20 cellular contexts compared by ENCODE assay signal in genomic region chr5:44329716-44330115, GRCh38. TPM values are rescaled to one million over a fixed set of nuclear protein-coding genes. Genes with fewer than 3 reads are reported as not detected.
DNase-seq lines count a peak whose midpoint lies in the region; TF ChIP-seq lines count a peak whose summit lies in the region.
"Had no signal": no experiment of that assay in that cellular context is flagged by ENCODE, and none has a peak within 500 bp of the region (broad histone marks: within the 10 kb centered on the region; RNA-seq: fewer than 3 reads in every experiment).

No MANE protein-coding gene starts in this region.

- no peak for TF ChIP-seq CTCF in coronary artery (IDR thresholded peaks at IDR 0.05)

- H3K27me3 ChIP-seq in subcutaneous abdominal adipose tissue (ENCODE audit: control insufficient read depth in 5 of 5, insufficient read depth in 4 of 5, low read length in 5 of 5) (no peaks in the 10 kb centered on the region), MG63 (no peaks in the 10 kb centered on the region)
- H3K27me3 ChIP-seq: BLaER1 had no signal

- DNase-seq in MV-4-11 (lab: John Stamatoyannopoulos, UW): peak; percentile 72
- peak; percentile 88 for DNase-seq in SK-N-MC (ENCODE audit: low read depth, low spot score)
- DNase-seq in epidermal melanocyte (ENCODE audit: insufficient read length, low spot score): peak; percentile 20
- no peak for DNase-seq in NCI-H82 (lab: John Stamatoyannopoulos, UW)
- DNase-seq in coronary artery (ENCODE audit: low spot score): no peak
- no peak for DNase-seq in MG63
- DNase-seq: CD4-positive, alpha-beta T cell; DND-41; Karpas-422; NCI-H1048; NCI-H1417 treated with DMSO at 0.1 percent for 48 hours; NCI-H187; NCI-H446 treated with DMSO at 0.1 percent for 48 hours; NCI-H526 treated with DMSO at 0.1 percent for 48 hours; NK-92 treated with Interleukin-12 subunit alpha and Interleukin-12 subunit beta, amount 100 ng/mL, for 24 hours; Right ventricle myocardium superior had no signal

- H3K4me1 ChIP-seq in subcutaneous abdominal adipose tissue (ENCODE audit: control insufficient read depth in 5 of 5, insufficient read depth in 5 of 5, low read length in 5 of 5): peaks cover 0 to 34% (median 18%) of the 10 kb centered on the region in 5 donors
- H3K4me1 ChIP-seq: BLaER1 had no signal

- H3K4me3 ChIP-seq in SK-N-MC: peak overlapping the region; percentile 48
- H3K4me3 ChIP-seq in subcutaneous abdominal adipose tissue (ENCODE audit: low read depth in 1 of 5, low read length in 5 of 5): no peak overlapping the region
- H3K4me3 ChIP-seq in coronary artery: no peak overlapping the region
- no peak overlapping the region for H3K4me3 ChIP-seq in MG63
- H3K4me3 ChIP-seq: BLaER1 had no signal

- no peaks in the 10 kb centered on the region for H3K36me3 ChIP-seq in SK-N-MC (ENCODE audit: insufficient read depth, low read length)
- H3K36me3 ChIP-seq in subcutaneous abdominal adipose tissue (ENCODE audit: control insufficient read depth in 5 of 5, insufficient read depth in 5 of 5, low read length in 5 of 5): no peaks in the 10 kb centered on the region
- H3K36me3 ChIP-seq in MG63: no peaks in the 10 kb centered on the region
- H3K36me3 ChIP-seq: BLaER1 had no signal

- H3K9me3 ChIP-seq in SK-N-MC (ENCODE audit: low read depth, low read length): no peaks in the 10 kb centered on the region
- H3K9me3 ChIP-seq in subcutaneous abdominal adipose tissue (ENCODE audit: control insufficient read depth in 5 of 5, low read length in 5 of 5): no peaks in the 10 kb centered on the region
- no peaks in the 10 kb centered on the region for H3K9me3 ChIP-seq in MG63
- H3K9me3 ChIP-seq: BLaER1 had no signal

- H3K9ac ChIP-seq in SK-N-MC (ENCODE audit: insufficient read length) (no peak overlapping the region), subcutaneous abdominal adipose tissue (ENCODE audit: low read length in 5 of 5) (no peak overlapping the region)
- H3K9ac ChIP-seq: BLaER1 had no signal

- H3K27ac ChIP-seq in SK-N-MC (peak overlapping the region; percentile 45; the same call in 1 of the 2 replicates), subcutaneous abdominal adipose tissue (ENCODE audit: low read depth, low read length) (peak overlapping the region; percentile 42), coronary artery (no peak overlapping the region)
- H3K27ac ChIP-seq: BLaER1 had no signal

RNA-seq across cellular contexts. Expression of gene FGF10, which starts 59.5 kb away (rescaled TPM):
- not detected in 2 replicates for total RNA-seq in MG63 (2014; rRNA removed; shearing (Covaris generic); ENCODE audit: low replicate concordance)
- total RNA-seq: CD4-positive, alpha-beta T cell; H4; MCF 10A had no signal

Comparison
In these comparisons a context has a peak if more than half of its experiments do, and no peak if none do; other contexts are left out.
1. DNase-seq: peak in MV-4-11 (single experiment), SK-N-MC (single experiment) and epidermal melanocyte (single experiment); none in NCI-H82 (single experiment), coronary artery (single experiment) and MG63 (single experiment).
2. H3K27ac ChIP-seq: peak in SK-N-MC (single experiment) and subcutaneous abdominal adipose tissue (single experiment); none in coronary artery (0 of 2).